8 cellular contexts compared by ENCODE assay signal in the genomic region with DNA sequence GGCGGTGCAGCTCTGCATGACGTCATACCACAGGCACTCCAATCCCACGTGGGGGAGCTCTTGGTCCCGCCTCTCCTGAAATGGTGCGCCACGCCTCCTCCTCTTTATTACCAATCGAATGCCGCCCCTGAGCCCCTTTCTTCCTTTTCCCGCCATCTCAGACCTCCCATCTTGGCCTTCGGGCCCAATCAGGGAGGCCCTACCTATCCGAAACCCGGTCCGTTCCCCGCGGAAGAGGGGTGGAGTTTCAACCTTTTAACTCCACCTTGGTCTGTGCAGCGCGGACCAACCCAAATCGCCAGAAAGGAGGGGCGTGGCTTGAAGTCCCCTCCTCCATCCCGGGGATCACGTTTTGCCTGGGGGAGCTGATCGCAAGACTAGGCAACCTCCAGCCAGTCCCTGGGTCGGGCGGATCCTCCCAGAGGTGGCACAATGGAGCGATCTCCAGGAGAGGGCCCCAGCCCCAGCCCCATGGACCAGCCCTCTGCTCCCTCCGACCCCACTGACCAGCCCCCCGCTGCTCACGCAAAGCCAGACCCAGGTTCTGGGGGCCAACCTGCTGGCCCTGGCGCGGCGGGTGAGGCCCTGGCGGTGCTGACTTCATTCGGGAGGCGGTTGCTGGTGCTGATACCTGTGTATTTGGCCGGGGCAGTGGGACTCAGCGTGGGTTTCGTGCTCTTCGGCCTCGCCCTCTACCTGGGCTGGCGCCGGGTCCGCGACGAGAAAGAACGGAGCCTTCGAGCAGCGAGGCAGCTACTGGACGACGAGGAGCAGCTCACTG. TPM values are rescaled to one million over a fixed set of nuclear protein-coding genes. Genes with fewer than 3 reads are reported as not detected.
DNase-seq lines count a peak whose midpoint lies in the region; ATAC-seq and TF ChIP-seq lines count a peak whose summit lies in the region.

A gene with protein sequence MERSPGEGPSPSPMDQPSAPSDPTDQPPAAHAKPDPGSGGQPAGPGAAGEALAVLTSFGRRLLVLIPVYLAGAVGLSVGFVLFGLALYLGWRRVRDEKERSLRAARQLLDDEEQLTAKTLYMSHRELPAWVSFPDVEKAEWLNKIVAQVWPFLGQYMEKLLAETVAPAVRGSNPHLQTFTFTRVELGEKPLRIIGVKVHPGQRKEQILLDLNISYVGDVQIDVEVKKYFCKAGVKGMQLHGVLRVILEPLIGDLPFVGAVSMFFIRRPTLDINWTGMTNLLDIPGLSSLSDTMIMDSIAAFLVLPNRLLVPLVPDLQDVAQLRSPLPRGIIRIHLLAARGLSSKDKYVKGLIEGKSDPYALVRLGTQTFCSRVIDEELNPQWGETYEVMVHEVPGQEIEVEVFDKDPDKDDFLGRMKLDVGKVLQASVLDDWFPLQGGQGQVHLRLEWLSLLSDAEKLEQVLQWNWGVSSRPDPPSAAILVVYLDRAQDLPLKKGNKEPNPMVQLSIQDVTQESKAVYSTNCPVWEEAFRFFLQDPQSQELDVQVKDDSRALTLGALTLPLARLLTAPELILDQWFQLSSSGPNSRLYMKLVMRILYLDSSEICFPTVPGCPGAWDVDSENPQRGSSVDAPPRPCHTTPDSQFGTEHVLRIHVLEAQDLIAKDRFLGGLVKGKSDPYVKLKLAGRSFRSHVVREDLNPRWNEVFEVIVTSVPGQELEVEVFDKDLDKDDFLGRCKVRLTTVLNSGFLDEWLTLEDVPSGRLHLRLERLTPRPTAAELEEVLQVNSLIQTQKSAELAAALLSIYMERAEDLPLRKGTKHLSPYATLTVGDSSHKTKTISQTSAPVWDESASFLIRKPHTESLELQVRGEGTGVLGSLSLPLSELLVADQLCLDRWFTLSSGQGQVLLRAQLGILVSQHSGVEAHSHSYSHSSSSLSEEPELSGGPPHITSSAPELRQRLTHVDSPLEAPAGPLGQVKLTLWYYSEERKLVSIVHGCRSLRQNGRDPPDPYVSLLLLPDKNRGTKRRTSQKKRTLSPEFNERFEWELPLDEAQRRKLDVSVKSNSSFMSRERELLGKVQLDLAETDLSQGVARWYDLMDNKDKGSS (plus strand): TSS at position 380 of the 781 bp plus-strand sequence. CDS start 53 bp downstream, at position 433.

- peak; percentile 87 for ATAC-seq in CD8-positive, alpha-beta T cell
- ATAC-seq in GM19467 (IDR thresholded peaks at IDR 0.05; ENCODE audit: unreplicated experiment) (peak; percentile 83), lower lobe of right lung (peak; percentile 95 to 97)

- no peaks in the 10 kb centered on the region for H3K27me3 Mint-ChIP-seq in CD8-positive, alpha-beta T cell (ENCODE audit: low read depth)

- H3K4me3 ChIP-seq in CD8-positive, alpha-beta T cell (ENCODE audit: low read depth, low read length), result peak within 1 kb of the TSS; percentile 71
- H3K4me3 ChIP-seq in lower lobe of right lung, result peak within 1 kb of the TSS; percentile 89

- intact Hi-C loops in CD8-positive, alpha-beta T cell (cut with DNase I, micrococcal nuclease), result loop anchor here (1.0 to 10.0 kb wide), 10 partner anchors 10 to 1614 kb away; partner anchors contain the start of genes ZC3H10 (in 2 of the 2), ANKRD52 (in 1 of the 2), COQ10A (in 1 of the 2) and MYL6B (in 1 of the 2)
- intact Hi-C loops in lower lobe of right lung (cut with DNase I), result no loop called here

- H3K9me3 Mint-ChIP-seq in CD8-positive, alpha-beta T cell, result no peaks in the 10 kb centered on the region

- peak within 1 kb of the TSS; percentile 97 for H3K4me3 Mint-ChIP-seq in CD8-positive, alpha-beta T cell

- H3K27ac Mint-ChIP-seq in CD8-positive, alpha-beta T cell, result peak within 1 kb of the TSS; percentile 94

- peaks cover 50% of the 10 kb centered on the region for H3K36me3 Mint-ChIP-seq in CD8-positive, alpha-beta T cell

- POLR2A ChIA-PET in CD8-positive, alpha-beta T cell (lab: Charles Lee), result interaction anchor here (0.7 to 6.4 kb wide), 19 partner anchors 10 to 340 kb away, joined by 3 to 73 read pairs (median 7); partner anchors contain the start of genes MYL6, MYL6B, PA2G4 and PYM1

- H3K4me1 ChIP-seq in CD8-positive, alpha-beta T cell (ENCODE audit: insufficient read depth, low read length), result peaks cover 60% of the 10 kb centered on the region
- peaks cover 48% of the 10 kb centered on the region for H3K4me1 ChIP-seq in lower lobe of right lung

- H3K27ac ChIP-seq in CD8-positive, alpha-beta T cell (ENCODE audit: low read depth, low read length), result peak within 1 kb of the TSS; percentile 79
- peak within 1 kb of the TSS; percentile 88 for H3K27ac ChIP-seq in lower lobe of right lung

- peak; percentile 94 to 99 (median 95) for DNase-seq in CD8-positive, alpha-beta T cell
- peak; percentile 98 for DNase-seq in HS-27A (ENCODE audit: low read depth)
- DNase-seq in NK-92 (lab: John Stamatoyannopoulos, UW; ENCODE audit: unreplicated experiment), result peak; percentile 93
- DNase-seq in activated CD8-positive, alpha-beta memory T cell treated with anti-CD3 and anti-CD28 coated beads for 1 hour (ENCODE audit: extremely low read depth in 1 of 2, low read depth in 1 of 2), result peak; percentile 86 to 95
- DNase-seq in effector CD4-positive, alpha-beta T cell, result peak; percentile 95
- peak; percentile 98 for DNase-seq in lower lobe of right lung
- DNase-seq in stimulated activated CD4-positive, alpha-beta T cell treated with anti-CD3 and anti-CD28 coated beads, TNF-alpha, amount 100 ng/mL, for 24 hours (ENCODE audit: low read depth in 3 of 3), result peak; percentile 93 to 97 (median 97)

- CTCF ChIA-PET in CD8-positive, alpha-beta T cell (lab: Charles Lee), result interaction anchor here (0.6 to 6.8 kb wide), 18 partner anchors 10 to 389 kb away, joined by 3 to 51 read pairs (median 5); partner anchors contain the start of genes MYL6B, PA2G4, RNF41 and RPL41

- no peaks in the 10 kb centered on the region for H3K27me3 ChIP-seq in CD8-positive, alpha-beta T cell (ENCODE audit: insufficient read depth, low read length)
- no peaks in the 10 kb centered on the region for H3K27me3 ChIP-seq in lower lobe of right lung (ENCODE audit: low read depth)

- no peaks in the 10 kb centered on the region for H3K9me3 ChIP-seq in CD8-positive, alpha-beta T cell (ENCODE audit: low read length)
- no peaks in the 10 kb centered on the region for H3K9me3 ChIP-seq in lower lobe of right lung

- H3K4me1 Mint-ChIP-seq in CD8-positive, alpha-beta T cell (ENCODE audit: low read depth), result peaks cover 64% of the 10 kb centered on the region

- no peak for TF ChIP-seq CTCF in CD8-positive, alpha-beta T cell (IDR thresholded peaks at IDR 0.05)
- no peak for TF ChIP-seq CTCF in lower lobe of right lung (IDR thresholded peaks at IDR 0.05)

- peaks cover 24% of the 10 kb centered on the region for H3K36me3 ChIP-seq in CD8-positive, alpha-beta T cell (ENCODE audit: insufficient read depth, low read length)
- H3K36me3 ChIP-seq in lower lobe of right lung, result peaks cover 30% of the 10 kb centered on the region

RNA-seq across cellular contexts. Expression of the gene that starts here (rescaled TPM):
- 10 to 100 TPM; 82.4 to 83.0 TPM for total RNA-seq in CD8-positive, alpha-beta T cell
- total RNA-seq in lower lobe of right lung, result 114 TPM

Comparison
In these comparisons a context has a peak if more than half of its experiments do, and no peak if none do; other contexts are left out.
1. Peak in every context shown above with its lines: DNase-seq, ATAC-seq, H3K4me3 ChIP-seq and H3K27ac ChIP-seq.